In the genomic region with DNA sequence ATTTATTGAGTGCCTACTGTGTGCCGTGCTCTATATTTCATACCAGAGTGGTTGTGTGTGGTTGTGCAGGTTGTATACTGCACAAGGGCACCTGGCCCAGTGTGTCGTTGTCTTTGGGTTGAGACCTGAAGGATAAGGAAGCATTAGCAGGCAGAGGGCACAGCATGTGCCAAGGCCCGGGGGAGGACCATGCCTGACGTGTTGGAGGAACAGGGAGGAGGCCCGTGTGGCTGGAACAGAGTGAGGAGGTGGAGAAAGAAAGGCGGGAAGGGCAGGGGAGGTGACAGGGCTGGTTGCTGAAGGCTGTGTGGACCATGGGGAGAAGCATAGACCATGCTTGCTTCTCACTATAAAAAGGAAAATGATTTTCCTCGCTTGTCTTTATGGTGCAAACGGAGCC, we compare ENCODE assay signal across 7 cellular contexts. TPM values are rescaled to one million over a fixed set of nuclear protein-coding genes. Genes with fewer than 3 reads are reported as not detected.
"Had no signal": no experiment of that assay in that cellular context is flagged by ENCODE, and none has a peak within 500 bp of the region (broad histone marks: within the 10 kb centered on the region; RNA-seq: fewer than 3 reads in every experiment).

No MANE protein-coding gene starts in this region.

- H3K27ac ChIP-seq: HL-60, KMS-11 had no signal

- H3K4me1 Mint-ChIP-seq: IgD-negative memory B cell had no signal

- DNase-seq: IMR-90, KG1 had no signal

- H3K4me2 ChIP-seq: KMS-11 had no signal

- FAIRE-seq: HTR-8/SVneo had no signal

- H3K9ac ChIP-seq: KMS-11 had no signal

- H3K27ac Mint-ChIP-seq: IgD-negative memory B cell had no signal

- H3K36me3 Mint-ChIP-seq: IgD-negative memory B cell had no signal

RNA-seq across cellular contexts. Expression of a gene that starts 26.8 kb away (rescaled TPM):
- total RNA-seq: HT1080, IMR-90 had no signal
- polyA plus RNA-seq: IgD-negative memory B cell had no signal
